ENCODE assay signal across 1 cellular context in the genomic region with DNA sequence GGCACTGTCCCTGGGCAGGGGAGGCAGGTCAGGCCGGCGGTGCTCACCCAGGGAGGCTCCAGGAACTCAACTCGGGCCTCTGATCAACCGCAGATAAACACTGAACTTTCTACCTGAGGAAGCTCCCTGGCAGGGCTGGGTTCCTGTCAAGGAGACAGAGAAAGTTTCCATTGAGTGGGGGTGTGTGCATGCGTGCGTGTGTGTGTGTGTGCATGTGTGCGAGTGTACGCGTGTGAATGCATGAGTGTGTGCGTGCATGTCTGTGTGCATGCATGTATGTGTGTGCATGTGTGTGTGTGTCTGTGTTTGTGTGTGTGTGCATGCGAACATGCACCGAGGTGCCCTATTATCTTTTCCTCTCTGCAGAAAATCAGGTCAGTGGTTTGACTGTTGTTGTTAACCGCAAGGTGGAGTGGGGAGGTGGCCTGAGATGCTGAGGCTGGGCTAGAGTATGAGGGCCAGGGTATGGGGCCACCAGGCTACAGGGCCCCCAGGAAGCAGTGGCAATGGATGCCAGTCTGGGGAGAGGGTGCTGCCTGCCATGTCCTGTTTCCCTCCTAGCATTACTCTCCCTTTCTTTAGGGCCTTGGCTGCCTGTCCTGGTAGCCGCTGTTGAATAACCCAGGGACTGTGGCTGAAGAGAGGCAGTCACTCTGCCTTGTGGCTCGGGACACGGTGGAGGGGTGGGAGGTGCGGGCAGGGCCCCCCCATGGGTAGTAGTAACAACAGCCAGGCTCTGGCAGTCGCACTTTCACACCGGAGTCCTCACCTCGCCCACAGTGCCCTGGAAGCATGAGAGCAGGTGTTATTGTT.
TF ChIP-seq lines count a peak whose summit lies in the region.

No MANE protein-coding gene starts in this region.

TF ChIP-seq in HepG2, 621 proteins besides CTCF, POLR2A, EP300 and RAD21 (continued from another document and continues in another):
- TF ChIP-seq, protein P1, sequence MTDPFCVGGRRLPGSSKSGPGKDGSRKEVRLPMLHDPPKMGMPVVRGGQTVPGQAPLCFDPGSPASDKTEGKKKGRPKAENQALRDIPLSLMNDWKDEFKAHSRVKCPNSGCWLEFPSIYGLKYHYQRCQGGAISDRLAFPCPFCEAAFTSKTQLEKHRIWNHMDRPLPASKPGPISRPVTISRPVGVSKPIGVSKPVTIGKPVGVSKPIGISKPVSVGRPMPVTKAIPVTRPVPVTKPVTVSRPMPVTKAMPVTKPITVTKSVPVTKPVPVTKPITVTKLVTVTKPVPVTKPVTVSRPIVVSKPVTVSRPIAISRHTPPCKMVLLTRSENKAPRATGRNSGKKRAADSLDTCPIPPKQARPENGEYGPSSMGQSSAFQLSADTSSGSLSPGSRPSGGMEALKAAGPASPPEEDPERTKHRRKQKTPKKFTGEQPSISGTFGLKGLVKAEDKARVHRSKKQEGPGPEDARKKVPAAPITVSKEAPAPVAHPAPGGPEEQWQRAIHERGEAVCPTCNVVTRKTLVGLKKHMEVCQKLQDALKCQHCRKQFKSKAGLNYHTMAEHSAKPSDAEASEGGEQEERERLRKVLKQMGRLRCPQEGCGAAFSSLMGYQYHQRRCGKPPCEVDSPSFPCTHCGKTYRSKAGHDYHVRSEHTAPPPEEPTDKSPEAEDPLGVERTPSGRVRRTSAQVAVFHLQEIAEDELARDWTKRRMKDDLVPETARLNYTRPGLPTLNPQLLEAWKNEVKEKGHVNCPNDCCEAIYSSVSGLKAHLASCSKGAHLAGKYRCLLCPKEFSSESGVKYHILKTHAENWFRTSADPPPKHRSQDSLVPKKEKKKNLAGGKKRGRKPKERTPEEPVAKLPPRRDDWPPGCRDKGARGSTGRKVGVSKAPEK (CRISPR knock-in tag; IDR thresholded peaks at IDR 0.05; ENCODE audit: borderline replicate concordance), result no peak
- TF ChIP-seq ZNF768 (CRISPR knock-in tag; IDR thresholded peaks at IDR 0.05), result no peak
- no peak for TF ChIP-seq SATB2 (CRISPR knock-in tag; IDR thresholded peaks at IDR 0.05)
- no peak for TF ChIP-seq ZBTB1 (CRISPR knock-in tag; IDR thresholded peaks at IDR 0.05; ENCODE audit: borderline replicate concordance)
- TF ChIP-seq ZBTB7B (CRISPR knock-in tag; IDR thresholded peaks at IDR 0.05), result no peak
- TF ChIP-seq, protein P2, sequence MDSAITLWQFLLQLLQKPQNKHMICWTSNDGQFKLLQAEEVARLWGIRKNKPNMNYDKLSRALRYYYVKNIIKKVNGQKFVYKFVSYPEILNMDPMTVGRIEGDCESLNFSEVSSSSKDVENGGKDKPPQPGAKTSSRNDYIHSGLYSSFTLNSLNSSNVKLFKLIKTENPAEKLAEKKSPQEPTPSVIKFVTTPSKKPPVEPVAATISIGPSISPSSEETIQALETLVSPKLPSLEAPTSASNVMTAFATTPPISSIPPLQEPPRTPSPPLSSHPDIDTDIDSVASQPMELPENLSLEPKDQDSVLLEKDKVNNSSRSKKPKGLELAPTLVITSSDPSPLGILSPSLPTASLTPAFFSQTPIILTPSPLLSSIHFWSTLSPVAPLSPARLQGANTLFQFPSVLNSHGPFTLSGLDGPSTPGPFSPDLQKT (CRISPR knock-in tag; IDR thresholded peaks at IDR 0.05; ENCODE audit: borderline replicate concordance), result no peak
- TF ChIP-seq KLF15 (CRISPR knock-in tag; IDR thresholded peaks at IDR 0.05; ENCODE audit: borderline replicate concordance), result no peak
- no peak for TF ChIP-seq LCORL (IDR thresholded peaks at IDR 0.05)
- no peak for TF ChIP-seq LCORL (CRISPR knock-in tag; IDR thresholded peaks at IDR 0.05)
- TF ChIP-seq, protein P3, sequence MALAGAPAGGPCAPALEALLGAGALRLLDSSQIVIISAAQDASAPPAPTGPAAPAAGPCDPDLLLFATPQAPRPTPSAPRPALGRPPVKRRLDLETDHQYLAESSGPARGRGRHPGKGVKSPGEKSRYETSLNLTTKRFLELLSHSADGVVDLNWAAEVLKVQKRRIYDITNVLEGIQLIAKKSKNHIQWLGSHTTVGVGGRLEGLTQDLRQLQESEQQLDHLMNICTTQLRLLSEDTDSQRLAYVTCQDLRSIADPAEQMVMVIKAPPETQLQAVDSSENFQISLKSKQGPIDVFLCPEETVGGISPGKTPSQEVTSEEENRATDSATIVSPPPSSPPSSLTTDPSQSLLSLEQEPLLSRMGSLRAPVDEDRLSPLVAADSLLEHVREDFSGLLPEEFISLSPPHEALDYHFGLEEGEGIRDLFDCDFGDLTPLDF (CRISPR knock-in tag; IDR thresholded peaks at IDR 0.05), result no peak
- no peak for TF ChIP-seq STAG1 (CRISPR knock-in tag; IDR thresholded peaks at IDR 0.05)
- TF ChIP-seq, protein P4, sequence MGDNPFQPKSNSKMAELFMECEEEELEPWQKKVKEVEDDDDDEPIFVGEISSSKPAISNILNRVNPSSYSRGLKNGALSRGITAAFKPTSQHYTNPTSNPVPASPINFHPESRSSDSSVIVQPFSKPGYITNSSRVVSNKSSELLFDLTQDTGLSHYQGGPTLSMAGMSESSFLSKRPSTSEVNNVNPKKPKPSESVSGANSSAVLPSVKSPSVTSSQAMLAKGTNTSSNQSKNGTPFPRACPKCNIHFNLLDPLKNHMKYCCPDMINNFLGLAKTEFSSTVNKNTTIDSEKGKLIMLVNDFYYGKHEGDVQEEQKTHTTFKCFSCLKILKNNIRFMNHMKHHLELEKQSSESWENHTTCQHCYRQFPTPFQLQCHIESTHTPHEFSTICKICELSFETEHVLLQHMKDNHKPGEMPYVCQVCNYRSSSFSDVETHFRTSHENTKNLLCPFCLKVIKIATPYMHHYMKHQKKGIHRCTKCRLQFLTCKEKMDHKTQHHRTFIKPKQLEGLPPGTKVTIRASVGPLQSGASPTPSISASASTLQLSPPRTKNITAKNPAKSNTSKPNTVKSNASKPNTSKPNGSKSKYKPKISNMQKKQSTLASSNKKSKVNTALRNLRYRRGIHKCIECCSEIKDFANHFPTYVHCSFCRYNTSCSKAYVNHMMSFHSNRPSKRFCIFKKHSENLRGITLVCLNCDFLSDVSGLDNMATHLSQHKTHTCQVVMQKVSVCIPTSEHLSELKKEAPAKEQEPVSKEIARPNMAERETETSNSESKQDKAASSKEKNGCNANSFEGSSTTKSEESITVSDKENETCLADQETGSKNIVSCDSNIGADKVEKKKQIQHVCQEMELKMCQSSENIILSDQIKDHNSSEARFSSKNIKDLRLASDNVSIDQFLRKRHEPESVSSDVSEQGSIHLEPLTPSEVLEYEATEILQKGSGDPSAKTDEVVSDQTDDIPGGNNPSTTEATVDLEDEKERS (CRISPR knock-in tag; IDR thresholded peaks at IDR 0.05), result no peak
- TF ChIP-seq CBX1 (IDR thresholded peaks at IDR 0.05; ENCODE audit: low read depth), result no peak
- TF ChIP-seq TCF7 (IDR thresholded peaks at IDR 0.05; ENCODE audit: low read depth), result no peak
- TF ChIP-seq CC2D1A (CRISPR knock-in tag; IDR thresholded peaks at IDR 0.05), result no peak
- TF ChIP-seq SMAD3 (CRISPR knock-in tag; IDR thresholded peaks at IDR 0.05), result no peak
- TF ChIP-seq HNRNPH1 (optimal IDR thresholded peaks at IDR 0.05; ENCODE audit: low read depth, low read length), result no peak
- TF ChIP-seq ZFP36 (IDR thresholded peaks at IDR 0.05; ENCODE audit: borderline replicate concordance, low read depth, low read length, partially characterized antibody), result no peak
- TF ChIP-seq GABPA (IDR thresholded peaks at IDR 0.05; ENCODE audit: low read depth, low read length), result no peak
- TF ChIP-seq GABPA (CRISPR knock-in tag; IDR thresholded peaks at IDR 0.05; ENCODE audit: low read depth), result no peak
- no peak for TF ChIP-seq ZNF776 (CRISPR knock-in tag; IDR thresholded peaks at IDR 0.05)
- TF ChIP-seq TBP (CRISPR knock-in tag; IDR thresholded peaks at IDR 0.05), result no peak
- TF ChIP-seq ATAD3A (CRISPR knock-in tag; IDR thresholded peaks at IDR 0.05), result no peak
- no peak; the same call in 1 of the 2 replicates for TF ChIP-seq ZNF451 (CRISPR knock-in tag; IDR thresholded peaks at IDR 0.05)
- 0 out of 2 replicates have a peak, but pooled peaks have one; percentile 38 for TF ChIP-seq ZNF564 (CRISPR knock-in tag; IDR thresholded peaks at IDR 0.05)
- peak; percentile 47; the same call in 1 of the 2 replicates for TF ChIP-seq ELF3 (CRISPR knock-in tag; IDR thresholded peaks at IDR 0.05)
- TF ChIP-seq NBN (conservative IDR thresholded peaks at IDR 0.05), result no peak
- no peak for TF ChIP-seq JUN (CRISPR knock-in tag; IDR thresholded peaks at IDR 0.05)
- TF ChIP-seq GFI1 (CRISPR knock-in tag; IDR thresholded peaks at IDR 0.05; ENCODE audit: borderline replicate concordance), result no peak
- no peak for TF ChIP-seq POLR2AphosphoS5 (IDR thresholded peaks at IDR 0.05; ENCODE audit: low read depth, low read length)
- no peak for TF ChIP-seq KLF6 (CRISPR knock-in tag; IDR thresholded peaks at IDR 0.05)
- no peak for TF ChIP-seq RFX1 (IDR thresholded peaks at IDR 0.05)
- no peak for TF ChIP-seq SCMH1 (CRISPR knock-in tag; IDR thresholded peaks at IDR 0.05; ENCODE audit: borderline replicate concordance)
- TF ChIP-seq ATRX (CRISPR knock-in tag; IDR thresholded peaks at IDR 0.05; ENCODE audit: borderline replicate concordance), result no peak
- TF ChIP-seq ZBTB21 (CRISPR knock-in tag; IDR thresholded peaks at IDR 0.05), result no peak
- TF ChIP-seq, protein P5, sequence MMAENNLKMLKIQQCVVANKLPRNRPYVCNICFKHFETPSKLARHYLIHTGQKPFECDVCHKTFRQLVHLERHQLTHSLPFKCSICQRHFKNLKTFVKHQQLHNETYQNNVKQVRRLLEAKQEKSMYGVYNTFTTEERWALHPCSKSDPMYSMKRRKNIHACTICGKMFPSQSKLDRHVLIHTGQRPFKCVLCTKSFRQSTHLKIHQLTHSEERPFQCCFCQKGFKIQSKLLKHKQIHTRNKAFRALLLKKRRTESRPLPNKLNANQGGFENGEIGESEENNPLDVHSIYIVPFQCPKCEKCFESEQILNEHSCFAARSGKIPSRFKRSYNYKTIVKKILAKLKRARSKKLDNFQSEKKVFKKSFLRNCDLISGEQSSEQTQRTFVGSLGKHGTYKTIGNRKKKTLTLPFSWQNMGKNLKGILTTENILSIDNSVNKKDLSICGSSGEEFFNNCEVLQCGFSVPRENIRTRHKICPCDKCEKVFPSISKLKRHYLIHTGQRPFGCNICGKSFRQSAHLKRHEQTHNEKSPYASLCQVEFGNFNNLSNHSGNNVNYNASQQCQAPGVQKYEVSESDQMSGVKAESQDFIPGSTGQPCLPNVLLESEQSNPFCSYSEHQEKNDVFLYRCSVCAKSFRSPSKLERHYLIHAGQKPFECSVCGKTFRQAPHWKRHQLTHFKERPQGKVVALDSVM (CRISPR knock-in tag; IDR thresholded peaks at IDR 0.05), result no peak
- TF ChIP-seq, protein P6, sequence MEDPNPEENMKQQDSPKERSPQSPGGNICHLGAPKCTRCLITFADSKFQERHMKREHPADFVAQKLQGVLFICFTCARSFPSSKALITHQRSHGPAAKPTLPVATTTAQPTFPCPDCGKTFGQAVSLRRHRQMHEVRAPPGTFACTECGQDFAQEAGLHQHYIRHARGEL (CRISPR knock-in tag; IDR thresholded peaks at IDR 0.05), result no peak
- TF ChIP-seq, protein P7, sequence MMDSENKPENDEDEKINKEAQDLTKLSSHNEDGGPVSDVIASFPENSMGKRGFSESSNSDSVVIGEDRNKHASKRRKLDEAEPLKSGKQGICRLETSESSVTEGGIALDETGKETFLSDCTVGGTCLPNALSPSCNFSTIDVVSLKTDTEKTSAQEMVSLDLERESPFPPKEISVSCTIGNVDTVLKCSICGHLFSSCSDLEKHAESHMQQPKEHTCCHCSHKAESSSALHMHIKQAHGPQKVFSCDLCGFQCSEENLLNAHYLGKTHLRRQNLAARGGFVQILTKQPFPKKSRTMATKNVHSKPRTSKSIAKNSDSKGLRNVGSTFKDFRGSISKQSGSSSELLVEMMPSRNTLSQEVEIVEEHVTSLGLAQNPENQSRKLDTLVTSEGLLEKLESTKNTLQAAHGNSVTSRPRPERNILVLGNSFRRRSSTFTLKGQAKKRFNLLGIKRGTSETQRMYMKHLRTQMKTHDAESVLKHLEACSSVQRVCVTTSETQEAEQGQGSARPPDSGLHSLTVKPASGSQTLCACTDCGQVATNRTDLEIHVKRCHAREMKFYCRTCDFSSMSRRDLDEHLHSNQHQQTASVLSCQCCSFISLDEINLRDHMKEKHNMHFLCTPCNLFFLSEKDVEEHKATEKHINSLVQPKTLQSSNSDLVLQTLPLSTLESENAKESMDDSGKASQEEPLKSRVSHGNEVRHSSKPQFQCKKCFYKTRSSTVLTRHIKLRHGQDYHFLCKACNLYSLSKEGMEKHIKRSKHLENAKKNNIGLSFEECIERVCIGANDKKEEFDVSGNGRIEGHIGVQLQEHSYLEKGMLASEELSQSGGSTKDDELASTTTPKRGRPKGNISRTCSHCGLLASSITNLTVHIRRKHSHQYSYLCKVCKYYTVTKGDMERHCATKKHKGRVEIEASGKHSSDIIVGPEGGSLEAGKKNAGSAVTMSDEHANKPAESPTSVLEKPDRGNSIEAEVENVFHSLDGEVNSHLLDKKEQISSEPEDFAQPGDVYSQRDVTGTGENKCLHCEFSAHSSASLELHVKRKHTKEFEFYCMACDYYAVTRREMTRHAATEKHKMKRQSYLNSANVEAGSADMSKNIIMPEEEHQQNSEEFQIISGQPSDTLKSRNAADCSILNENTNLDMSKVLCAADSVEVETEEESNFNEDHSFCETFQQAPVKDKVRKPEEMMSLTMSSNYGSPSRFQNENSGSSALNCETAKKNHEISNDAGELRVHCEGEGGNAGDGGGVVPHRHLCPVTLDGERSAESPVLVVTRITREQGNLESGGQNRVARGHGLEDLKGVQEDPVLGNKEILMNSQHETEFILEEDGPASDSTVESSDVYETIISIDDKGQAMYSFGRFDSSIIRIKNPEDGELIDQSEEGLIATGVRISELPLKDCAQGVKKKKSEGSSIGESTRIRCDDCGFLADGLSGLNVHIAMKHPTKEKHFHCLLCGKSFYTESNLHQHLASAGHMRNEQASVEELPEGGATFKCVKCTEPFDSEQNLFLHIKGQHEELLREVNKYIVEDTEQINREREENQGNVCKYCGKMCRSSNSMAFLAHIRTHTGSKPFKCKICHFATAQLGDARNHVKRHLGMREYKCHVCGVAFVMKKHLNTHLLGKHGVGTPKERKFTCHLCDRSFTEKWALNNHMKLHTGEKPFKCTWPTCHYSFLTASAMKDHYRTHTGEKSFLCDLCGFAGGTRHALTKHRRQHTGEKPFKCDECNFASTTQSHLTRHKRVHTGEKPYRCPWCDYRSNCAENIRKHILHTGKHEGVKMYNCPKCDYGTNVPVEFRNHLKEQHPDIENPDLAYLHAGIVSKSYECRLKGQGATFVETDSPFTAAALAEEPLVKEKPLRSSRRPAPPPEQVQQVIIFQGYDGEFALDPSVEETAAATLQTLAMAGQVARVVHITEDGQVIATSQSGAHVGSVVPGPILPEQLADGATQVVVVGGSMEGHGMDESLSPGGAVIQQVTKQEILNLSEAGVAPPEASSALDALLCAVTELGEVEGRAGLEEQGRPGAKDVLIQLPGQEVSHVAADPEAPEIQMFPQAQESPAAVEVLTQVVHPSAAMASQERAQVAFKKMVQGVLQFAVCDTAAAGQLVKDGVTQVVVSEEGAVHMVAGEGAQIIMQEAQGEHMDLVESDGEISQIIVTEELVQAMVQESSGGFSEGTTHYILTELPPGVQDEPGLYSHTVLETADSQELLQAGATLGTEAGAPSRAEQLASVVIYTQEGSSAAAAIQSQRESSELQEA (CRISPR knock-in tag; IDR thresholded peaks at IDR 0.05; ENCODE audit: not compliant biosample characterization), result no peak
- TF ChIP-seq DMAP1 (CRISPR knock-in tag; IDR thresholded peaks at IDR 0.05), result no peak
- no peak for TF ChIP-seq ZNF577 (CRISPR knock-in tag; IDR thresholded peaks at IDR 0.05; ENCODE audit: borderline replicate concordance, low read depth)
- TF ChIP-seq ZNF264 (CRISPR knock-in tag; IDR thresholded peaks at IDR 0.05), result no peak
- TF ChIP-seq NFKB2 (CRISPR knock-in tag; IDR thresholded peaks at IDR 0.05; ENCODE audit: borderline replicate concordance), result no peak
- no peak for TF ChIP-seq NFIC (IDR thresholded peaks at IDR 0.05; ENCODE audit: low read length)
